ENCODE assay signal across 29 cellular contexts in genomic region chr2:225438263-225438662, GRCh38. TPM values are rescaled to one million over a fixed set of nuclear protein-coding genes. Genes with fewer than 3 reads are reported as not detected.
"Had no signal": no experiment of that assay in that cellular context is flagged by ENCODE, and none has a peak within 500 bp of the region (broad histone marks: within the 10 kb centered on the region; RNA-seq: fewer than 3 reads in every experiment).

No MANE protein-coding gene starts in this region.

- H3K36me3 Mint-ChIP-seq: mesothelial cell of epicardium had no signal

- H3K27ac ChIP-seq: coronary artery, epithelial cell of prostate, esophagus squamous epithelium, gastrocnemius medialis, heart right ventricle, left lung, lower lobe of right lung had no signal

- DNase-seq: dermis blood vessel endothelial cell; effector CD8-positive, alpha-beta T cell; effector memory CD8-positive, alpha-beta T cell; endodermal cell; erythroblast; esophagus squamous epithelium; foreskin fibroblast; foreskin melanocyte; gastrocnemius medialis; glutamatergic neuron; head of caudate nucleus; heart right ventricle; hippocampal formation; left cardiac atrium; left lung; left ventricle myocardium superior; lower lobe of right lung; mesenchymal stem cell; mucosa of descending colon had no signal

- H3K4me1 Mint-ChIP-seq: endodermal cell, mesothelial cell of epicardium had no signal

- H3K4me3 ChIP-seq: coronary artery, esophagus squamous epithelium, gastrocnemius medialis, heart right ventricle, left lung, lower lobe of right lung, mucosa of descending colon had no signal

- ATAC-seq: effector memory CD8-positive, alpha-beta T cell; esophagus mucosa; gastrocnemius medialis; heart right ventricle; left cardiac atrium; left lung; left ventricle myocardium superior; lower lobe of right lung; mucosa of descending colon had no signal

- H3K27me3 ChIP-seq: gastrocnemius medialis, left lung had no signal

- H3K4me1 ChIP-seq: esophagus squamous epithelium, gastrocnemius medialis, heart right ventricle, left lung, lower lobe of right lung had no signal

- H3K9me3 ChIP-seq: esophagus squamous epithelium, gastrocnemius medialis, heart right ventricle, left lung, lower lobe of right lung, mucosa of descending colon had no signal

- H3K9me3 Mint-ChIP-seq: effector memory CD8-positive, alpha-beta T cell; endodermal cell; mesothelial cell of epicardium had no signal

- H3K4me3 Mint-ChIP-seq: effector memory CD8-positive, alpha-beta T cell; endodermal cell; mesothelial cell of epicardium had no signal

- H3K36me3 ChIP-seq: esophagus squamous epithelium, gastrocnemius medialis, heart right ventricle, left lung, lower lobe of right lung had no signal

RNA-seq across cellular contexts. Expression of gene NYAP2, which starts 38.8 kb away (rescaled TPM):
- total RNA-seq: dermis blood vessel endothelial cell, endodermal cell, glomerular endothelial cell, kidney epithelial cell, left cardiac atrium, left ventricle myocardium superior, lower leg skin, lung microvascular endothelial cell, mesenteric fat pad, mesothelial cell of epicardium had no signal
- polyA plus RNA-seq: heart right ventricle, keratinocyte had no signal
